25 cellular contexts compared by ENCODE assay signal in genomic region chr17:21007646-21008045, GRCh38. TPM values are rescaled to one million over a fixed set of nuclear protein-coding genes. Genes with fewer than 3 reads are reported as not detected.
A peak's percentile ranks its signal among the peaks of the same experiment; 100 is the strongest.
DNase-seq lines count a peak whose midpoint lies in the region; ATAC-seq and TF ChIP-seq lines count a peak whose summit lies in the region.
"Had no signal": no experiment of that assay in that cellular context is flagged by ENCODE, and none has a peak within 500 bp of the region (broad histone marks: within the 10 kb centered on the region; RNA-seq: fewer than 3 reads in every experiment).

No MANE protein-coding gene starts in this region.

- H3K4me3 Mint-ChIP-seq in CD14-positive monocyte (no peak overlapping the region), progenitor cell of endocrine pancreas (ENCODE audit: low read depth) (no peak overlapping the region), HFFc6 (no peak overlapping the region)
- H3K4me3 Mint-ChIP-seq: activated naive CD4-positive, alpha-beta T cell treated with anti-CD3 and anti-CD28 coated beads, Interleukin-2, amount 10 ng/mL, durations not matched to agents 7 days and 5 days; CD4-positive, alpha-beta T cell; central memory CD8-positive, alpha-beta T cell; naive B cell had no signal

- H3K27ac Mint-ChIP-seq in CD14-positive monocyte (peak overlapping the region in 4 of 7 donors; percentile 23 to 75 (median 56)), progenitor cell of endocrine pancreas (peak overlapping the region; percentile 37), HFFc6 (no peak overlapping the region)
- H3K27ac Mint-ChIP-seq: activated naive CD4-positive, alpha-beta T cell treated with anti-CD3 and anti-CD28 coated beads, Interleukin-2, amount 10 ng/mL, durations not matched to agents 7 days and 5 days; CD4-positive, alpha-beta T cell had no signal

- H3K4me1 Mint-ChIP-seq in CD14-positive monocyte (no peaks in the 10 kb centered on the region), progenitor cell of endocrine pancreas (ENCODE audit: low read depth) (no peaks in the 10 kb centered on the region), HFFc6 (ENCODE audit: low read depth) (no peaks in the 10 kb centered on the region; the same call in 1 of the 2 replicates)
- H3K4me1 Mint-ChIP-seq: central memory CD8-positive, alpha-beta T cell had no signal

- H3K27me3 Mint-ChIP-seq in CD14-positive monocyte (ENCODE audit: low read depth in 3 of 3), result peaks cover 0 to 3% (median 0%) of the 10 kb centered on the region in 3 donors
- no peaks in the 10 kb centered on the region for H3K27me3 Mint-ChIP-seq in progenitor cell of endocrine pancreas
- H3K27me3 Mint-ChIP-seq in HFFc6 (ENCODE audit: insufficient read depth), result peaks cover 3% of the 10 kb centered on the region
- H3K27me3 Mint-ChIP-seq: activated naive CD4-positive, alpha-beta T cell treated with anti-CD3 and anti-CD28 coated beads, Interleukin-2, amount 10 ng/mL, durations not matched to agents 7 days and 5 days; CD4-positive, alpha-beta T cell; central memory CD8-positive, alpha-beta T cell; naive B cell had no signal

- no peaks in the 10 kb centered on the region for H3K9me3 Mint-ChIP-seq in CD14-positive monocyte
- H3K9me3 Mint-ChIP-seq in progenitor cell of endocrine pancreas (ENCODE audit: low read depth), result no peaks in the 10 kb centered on the region
- H3K9me3 Mint-ChIP-seq in HFFc6, result no peaks in the 10 kb centered on the region
- H3K9me3 Mint-ChIP-seq: activated naive CD4-positive, alpha-beta T cell treated with anti-CD3 and anti-CD28 coated beads, Interleukin-2, amount 10 ng/mL, durations not matched to agents 7 days and 5 days; CD4-positive, alpha-beta T cell; central memory CD8-positive, alpha-beta T cell; naive B cell had no signal

- H3K36me3 Mint-ChIP-seq in CD14-positive monocyte, result peaks cover 94 to 100% of the 10 kb centered on the region in 2 donors
- peaks cover 42% of the 10 kb centered on the region for H3K36me3 Mint-ChIP-seq in progenitor cell of endocrine pancreas (ENCODE audit: insufficient read depth)
- peaks cover 44% of the 10 kb centered on the region for H3K36me3 Mint-ChIP-seq in HFFc6 (ENCODE audit: low read depth)

- H3K27ac ChIP-seq in angular gyrus (ENCODE audit: low read depth, low read length), result peak overlapping the region; percentile 98
- H3K27ac ChIP-seq: gastrocnemius medialis had no signal

- DNase-seq in CD14-positive monocyte (ENCODE audit: low spot score), result peak; percentile 15
- DNase-seq in hippocampal formation (lab: John Stamatoyannopoulos, UW), result peak; percentile 34 to 67
- no peak for DNase-seq in progenitor cell of endocrine pancreas (ENCODE audit: low spot score, unreplicated experiment)
- no peak for DNase-seq in NCI-H128 (lab: John Stamatoyannopoulos, UW; ENCODE audit: unreplicated experiment)
- DNase-seq in HFFc6, result no peak
- no peak for DNase-seq in NCI-H446 treated with DMSO at 0.1 percent for 48 hours (lab: John Stamatoyannopoulos, UW)
- DNase-seq: activated CD8-positive, alpha-beta memory T cell treated with anti-CD3 and anti-CD28 coated beads for 24 hours; activated naive CD4-positive, alpha-beta T cell treated with anti-CD3 and anti-CD28 coated beads, Interleukin-2, amount 10 ng/mL, durations not matched to agents 7 days and 5 days; CD4-positive, alpha-beta T cell; DMS79 treated with DMSO at 0.1 percent for 48 hours; effector memory CD4-positive, alpha-beta T cell; gastrocnemius medialis; Karpas-422; kidney glomerular epithelial cell; mammary epithelial cell; naive B cell; NCI-H524 treated with DMSO at 0.1 percent for 48 hours; stimulated activated CD4-positive, alpha-beta T cell treated with anti-CD3 and anti-CD28 coated beads, Interleukin-15, amount 100 ng/mL, for 24 hours; stimulated activated CD8-positive, alpha-beta memory T cell treated with anti-CD3 and anti-CD28 coated beads, Interleukin-4, amount 100 ng/mL, for 48 hours; testis had no signal

- intact Hi-C loops in CD14-positive monocyte (cut with micrococcal nuclease), result no loop called here

- no peak for ATAC-seq in HG02852 (IDR thresholded peaks at IDR 0.05; ENCODE audit: unreplicated experiment)
- ATAC-seq: esophagus mucosa, gastrocnemius medialis, sciatic nerve had no signal

- no peak for TF ChIP-seq CTCF in CD14-positive monocyte (IDR thresholded peaks at IDR 0.05)
- TF ChIP-seq CTCF in progenitor cell of endocrine pancreas (IDR thresholded peaks at IDR 0.05; ENCODE audit: unreplicated experiment), result no peak
- no peak for TF ChIP-seq CTCF in HFFc6 (IDR thresholded peaks at IDR 0.05)

RNA-seq across cellular contexts. Expression of gene USP22, which starts 35.2 kb away (rescaled TPM):
- polyA plus RNA-seq in CD14-positive monocyte, result 10 to 100 TPM; 20.4 to 27.3 TPM
- 368 and 373 TPM in 2 replicates for total RNA-seq in progenitor cell of endocrine pancreas
- total RNA-seq in HFFc6 (2021; fragmentation: NEBNext Ultra II Directional; extraction: Animal tissue kit (Norgen Biotek cat#: 25700)), result 100 to 1,000 TPM; 215 to 270 (median 241) TPM

Comparison
In these comparisons a context has a peak if more than half of its experiments do, and no peak if none do; other contexts are left out.
1. DNase-seq: peak in CD14-positive monocyte (single experiment) and hippocampal formation (2 of 2); none in progenitor cell of endocrine pancreas (single experiment), NCI-H128 (single experiment), HFFc6 (single experiment) and NCI-H446 treated with DMSO at 0.1 percent for 48 hours (single experiment).